In genomic region chr1:94542088-94542671, GRCh38 we compare ENCODE assay signal across 8 cellular contexts. TPM values are rescaled to one million over a fixed set of nuclear protein-coding genes. Genes with fewer than 3 reads are reported as not detected.
A peak's percentile ranks its signal among the peaks of the same experiment; 100 is the strongest.
DNase-seq lines count a peak whose midpoint lies in the region; ATAC-seq, FAIRE-seq and TF ChIP-seq lines count a peak whose summit lies in the region.

No MANE protein-coding gene starts in this region.

- H3K9me3 ChIP-seq in A549 = no peaks in the 10 kb centered on the region
- no peaks in the 10 kb centered on the region for H3K9me3 ChIP-seq in colonic mucosa
- no peaks in the 10 kb centered on the region for H3K9me3 ChIP-seq in tibial artery

- FAIRE-seq in A549 (lab: Jason Lieb, UNC) = no peak

- CTCF ChIA-PET in A549 (lab: Yijun Ruan, JAX) = interaction anchor here (0.7 to 2.0 kb wide), 7 partner anchors 11 to 264 kb away, joined by 3 to 11 read pairs (median 3); no protein-coding TSS in a partner anchor

- H3K36me3 Mint-ChIP-seq in memory B cell = no peaks in the 10 kb centered on the region

- H3K4me2 ChIP-seq in A549 = peak overlapping the region; percentile 94

- H3K4me3 ChIP-seq in A549 (peak overlapping the region; percentile 85), colonic mucosa (peak overlapping the region; percentile 96), tibial artery (peak overlapping the region; percentile 68 to 76)

- peak; percentile 17 to 49 for ATAC-seq in A549
- peak; percentile 12 for ATAC-seq in GM18868 (IDR thresholded peaks at IDR 0.05; ENCODE audit: unreplicated experiment)
- ATAC-seq in memory B cell (ENCODE audit: low read depth) = no peak

- no peak for TF ChIP-seq EP300 in A549 (IDR thresholded peaks at IDR 0.05)

- H3K36me3 ChIP-seq in colonic mucosa (no peaks in the 10 kb centered on the region), tibial artery (no peaks in the 10 kb centered on the region)

- DNase-seq in A549 (ENCODE audit: low read depth in 1 of 2, low spot score in 1 of 2) (no peak), LHCN-M2 (ENCODE audit: low read depth) (peak; percentile 64), colonic mucosa (peak; percentile 72), memory B cell (ENCODE audit: low spot score in 2 of 2) (no peak), tibial artery (peak in 1 of 2 donors; percentile 41), amniotic stem cell (lab: John Stamatoyannopoulos, UW) (no peak), NCI-H524 (lab: John Stamatoyannopoulos, UW) (no peak)

- TF ChIP-seq POLR2A in A549 (IDR thresholded peaks at IDR 0.05; ENCODE audit: low read length) = no peak

- 0% methylated on average over 10 of the region's 25 CpGs for WGBS in A549 (ENCODE audit: missing lambda C conversion rate)

- H3K4me1 Mint-ChIP-seq in memory B cell = peaks cover 8% of the 10 kb centered on the region

- H3K9me3 Mint-ChIP-seq in memory B cell = no peaks in the 10 kb centered on the region

- TF ChIP-seq CTCF in A549 (IDR thresholded peaks at IDR 0.05) = no peak
- no peak for TF ChIP-seq CTCF in colonic mucosa (IDR thresholded peaks at IDR 0.05)
- no peak for TF ChIP-seq CTCF in tibial artery (IDR thresholded peaks at IDR 0.05)

- H3K27me3 ChIP-seq in colonic mucosa (no peaks in the 10 kb centered on the region), tibial artery (no peaks in the 10 kb centered on the region)

- no peak overlapping the region for H3K27ac Mint-ChIP-seq in memory B cell

- peak overlapping the region; percentile 88 to 95 for H3K27ac ChIP-seq in A549
- peak overlapping the region; percentile 89 for H3K27ac ChIP-seq in colonic mucosa
- H3K27ac ChIP-seq in tibial artery = peak overlapping the region; percentile 81 to 82

- intact Hi-C loops in colonic mucosa (cut with DNase I) (no loop called here), tibial artery (cut with DNase I; ENCODE audit: low total_unique reads) (loop anchor here (5.0 to 10.0 kb wide), 2 partner anchors 93 to 250 kb away; no protein-coding TSS in a partner anchor)

- H3K4me3 Mint-ChIP-seq in memory B cell = peak overlapping the region; percentile 71

- POLR2A ChIA-PET in A549 (lab: Yijun Ruan, JAX) = interaction anchor here (1.1 to 2.2 kb wide), 2 partner anchors 38 to 57 kb away, joined by 3 to 9 read pairs; no protein-coding TSS in a partner anchor

- H3K4me1 ChIP-seq in A549 (peaks cover 40% of the 10 kb centered on the region), colonic mucosa (no peaks in the 10 kb centered on the region), tibial artery (peaks cover 0 to 48% (median 17%) of the 10 kb centered on the region in 4 donors)

- peaks cover 25% of the 10 kb centered on the region for H3K27me3 Mint-ChIP-seq in memory B cell

- no peak for TF ChIP-seq RAD21 in A549 (conservative IDR thresholded peaks at IDR 0.05 in 1 of 2, IDR thresholded peaks at IDR 0.05 in 1 of 2)

- H3K9ac ChIP-seq in colonic mucosa (ENCODE audit: low read depth in 2 of 2, low read length in 2 of 2) = peak overlapping the region; percentile 83 to 84

TF ChIP-seq in A549, 52 proteins besides CTCF, POLR2A, EP300 and RAD21:
- TF ChIP-seq HOXB13 (CRISPR knock-in tag; IDR thresholded peaks at IDR 0.05; ENCODE audit: low read depth) = no peak
- TF ChIP-seq RCOR1 (IDR thresholded peaks at IDR 0.05; ENCODE audit: low read depth, low read length) = no peak
- TF ChIP-seq ZNF302 (CRISPR knock-in tag; IDR thresholded peaks at IDR 0.05) = no peak
- no peak for TF ChIP-seq KDM1A (IDR thresholded peaks at IDR 0.05; ENCODE audit: low read depth)
- TF ChIP-seq ATOH8 (CRISPR knock-in tag; IDR thresholded peaks at IDR 0.05; ENCODE audit: low read depth) = no peak
- TF ChIP-seq E2F6 (IDR thresholded peaks at IDR 0.05; ENCODE audit: borderline replicate concordance, low read depth) = no peak
- no peak for TF ChIP-seq CBX8 (IDR thresholded peaks at IDR 0.05)
- no peak for TF ChIP-seq HMGXB4 (CRISPR knock-in tag; IDR thresholded peaks at IDR 0.05; ENCODE audit: borderline replicate concordance)
- TF ChIP-seq CEBPB (IDR thresholded peaks at IDR 0.05) = no peak
- no peak for TF ChIP-seq NPAS2 (CRISPR knock-in tag; IDR thresholded peaks at IDR 0.05; ENCODE audit: borderline replicate concordance)
- TF ChIP-seq HOXB5 (CRISPR knock-in tag; IDR thresholded peaks at IDR 0.05) = no peak

RNA-seq across cellular contexts. Expression of gene F3, which starts 0.6 kb away (rescaled TPM):
- polyA plus RNA-seq in A549 (2011; rRNA removed) (2.6 and 3.2 TPM in 2 replicates), A549 (2017; fragmentation: RNase III; extraction: RNeasy Plus Mini Kit Qiagen cat#74134 plus additional on column Dnase treatment) (4.4 to 5.8 TPM (median 5.8 TPM) in 3 replicates)
- polyA plus RNA-seq in A549 (2012; cell fraction: cytosol; rRNA removed) = 1.5 and 2.2 TPM in 2 replicates
- 1.2 and 2.9 TPM in 2 replicates for polyA plus RNA-seq in A549 (2012; cell fraction: nucleus; rRNA removed)
- 3.1 and 3.7 TPM in 2 replicates for polyA minus RNA-seq in A549 (2011; rRNA and poly(A)+ RNA removed)
- total RNA-seq in LHCN-M2 (2014; rRNA removed) (30.2 and 56.4 TPM in 2 replicates), colonic mucosa (10 to 100 TPM; 20.9 to 44.8 TPM)
- 41.5 TPM for polyA plus RNA-seq in LHCN-M2 (2012)

Comparison
In these comparisons a context has a peak if more than half of its experiments do, and no peak if none do; other contexts are left out.
1. DNase-seq: peak in LHCN-M2 (single experiment) and colonic mucosa (single experiment); none in A549 (0 of 2), memory B cell (0 of 2), amniotic stem cell (single experiment) and NCI-H524 (0 of 2).
2. Peak in every context shown above with its lines, with median percentiles within 50 percentile points of each other: H3K27ac ChIP-seq and H3K4me3 ChIP-seq.